In genomic region chr9:124008855-124009834, GRCh38 we compare ENCODE assay signal across 9 cellular contexts. TPM values are rescaled to one million over a fixed set of nuclear protein-coding genes. Genes with fewer than 3 reads are reported as not detected.
DNase-seq lines count a peak whose midpoint lies in the region; ATAC-seq, FAIRE-seq and TF ChIP-seq lines count a peak whose summit lies in the region.
"Had no signal": no experiment of that assay in that cellular context is flagged by ENCODE, and none has a peak within 500 bp of the region (broad histone marks: within the 10 kb centered on the region; RNA-seq: fewer than 3 reads in every experiment).

No MANE protein-coding gene starts in this region.

- H3K4me1 Mint-ChIP-seq in CD4-positive, alpha-beta T cell (ENCODE audit: low read depth) = peaks cover 24% of the 10 kb centered on the region
- peaks cover 15% of the 10 kb centered on the region for H3K4me1 Mint-ChIP-seq in mesothelial cell of epicardium

- H3K27ac Mint-ChIP-seq in CD4-positive, alpha-beta T cell = no peak overlapping the region
- H3K27ac Mint-ChIP-seq in mesothelial cell of epicardium = no peak overlapping the region

- CTCF ChIA-PET in CD4-positive, alpha-beta T cell (lab: Charles Lee) = no interaction called here

- peak; percentile 59 for FAIRE-seq in GM12891 (lab: Jason Lieb, UNC)

- POLR2A ChIA-PET in CD4-positive, alpha-beta T cell (lab: Charles Lee) = no interaction called here

- H3K27ac ChIP-seq in CD4-positive, alpha-beta T cell (ENCODE audit: low read depth, low read length) = no peak overlapping the region
- H3K27ac ChIP-seq: brain microvascular endothelial cell had no signal

- no peaks in the 10 kb centered on the region for H3K9me3 ChIP-seq in CD4-positive, alpha-beta T cell (ENCODE audit: control insufficient read depth, low read length)
- H3K9me3 ChIP-seq in NT2/D1 (ENCODE audit: insufficient read depth, low read length) = no peaks in the 10 kb centered on the region
- peaks cover 4% of the 10 kb centered on the region for H3K9me3 ChIP-seq in iPS-18c (ENCODE audit: control insufficient read depth, insufficient read depth, low read length)

- H3K4me3 Mint-ChIP-seq in CD4-positive, alpha-beta T cell = no peak overlapping the region
- no peak overlapping the region for H3K4me3 Mint-ChIP-seq in mesothelial cell of epicardium

- TF ChIP-seq POLR2A in GM12891 (IDR thresholded peaks at IDR 0.05; ENCODE audit: low read depth, low read length) = no peak

- TF ChIP-seq CTCF in CD4-positive, alpha-beta T cell (IDR thresholded peaks at IDR 0.05) = no peak
- TF ChIP-seq CTCF in mesothelial cell of epicardium (IDR thresholded peaks at IDR 0.05; ENCODE audit: unreplicated experiment) = no peak

- peaks cover 96% of the 10 kb centered on the region for H3K27me3 ChIP-seq in CD4-positive, alpha-beta T cell (ENCODE audit: control insufficient read depth, insufficient read depth, low read length)
- H3K27me3 ChIP-seq in NT2/D1 (ENCODE audit: insufficient read depth, insufficient read length) = peaks cover 97% of the 10 kb centered on the region

- H3K36me3 ChIP-seq in NT2/D1 (ENCODE audit: insufficient read depth, insufficient read length, low read length) = no peaks in the 10 kb centered on the region
- H3K36me3 ChIP-seq: brain microvascular endothelial cell had no signal

- H3K9me3 Mint-ChIP-seq in CD4-positive, alpha-beta T cell = no peaks in the 10 kb centered on the region
- H3K9me3 Mint-ChIP-seq in mesothelial cell of epicardium = no peaks in the 10 kb centered on the region

- intact Hi-C loops in CD4-positive, alpha-beta T cell (cut with DNase I, micrococcal nuclease) = no loop called here

- H3K27me3 Mint-ChIP-seq in CD4-positive, alpha-beta T cell = peaks cover 75% of the 10 kb centered on the region
- H3K27me3 Mint-ChIP-seq in mesothelial cell of epicardium (ENCODE audit: low read depth) = peaks cover 93% of the 10 kb centered on the region

- DNase-seq in CD4-positive, alpha-beta T cell = no peak
- DNase-seq in GM12891 (ENCODE audit: insufficient read length, low spot score) = no peak
- DNase-seq in NT2/D1 (ENCODE audit: low read depth, low spot score) = no peak
- no peak for DNase-seq in mesothelial cell of epicardium (ENCODE audit: low spot score in 2 of 2, unreplicated experiment in 2 of 2)
- DNase-seq: brain microvascular endothelial cell had no signal

- ATAC-seq in CD4-positive, alpha-beta T cell (ENCODE audit: poor library complexity) = peak; percentile 37
- ATAC-seq in GM18502 (IDR thresholded peaks at IDR 0.05; ENCODE audit: poor library complexity, unreplicated experiment) (no peak), HG03439 (IDR thresholded peaks at IDR 0.05; ENCODE audit: unreplicated experiment) (no peak), GM21576 (IDR thresholded peaks at IDR 0.05; ENCODE audit: unreplicated experiment) (no peak)

- H3K4me1 ChIP-seq in NT2/D1 (ENCODE audit: insufficient read depth, insufficient read length) = peaks cover 11% of the 10 kb centered on the region

- H3K4me3 ChIP-seq in NT2/D1 (ENCODE audit: insufficient read length, low read depth) = peak overlapping the region; percentile 33
- peak overlapping the region; percentile 44 for H3K4me3 ChIP-seq in iPS-18c (ENCODE audit: insufficient read depth, low read depth, low read length)

- H3K9ac ChIP-seq in NT2/D1 (ENCODE audit: insufficient read length, low read depth) = peak overlapping the region; percentile 16

- no peaks in the 10 kb centered on the region for H3K36me3 Mint-ChIP-seq in CD4-positive, alpha-beta T cell (ENCODE audit: low read depth)
- H3K36me3 Mint-ChIP-seq in mesothelial cell of epicardium = no peaks in the 10 kb centered on the region

TF ChIP-seq in GM12891, 5 proteins besides CTCF, POLR2A, EP300 and RAD21:
- TF ChIP-seq SPI1 (IDR thresholded peaks at IDR 0.05; ENCODE audit: low read depth, low read length) (no peak), POU2F2 (IDR thresholded peaks at IDR 0.05; ENCODE audit: low read depth, low read length) (no peak), TAF1 (IDR thresholded peaks at IDR 0.05; ENCODE audit: low read depth, low read length) (no peak), POLR2AphosphoS5 (IDR thresholded peaks at IDR 0.05; ENCODE audit: low read depth, low read length) (no peak), PAX5 (IDR thresholded peaks at IDR 0.05; ENCODE audit: insufficient read depth, low read length, severe bottlenecking) (no peak)

RNA-seq across cellular contexts. Expression of gene LHX2, which starts 2.4 kb away (rescaled TPM):
- total RNA-seq in CD4-positive, alpha-beta T cell = under 1 TPM in 1 of 2 experiments, not detected in 1; 0.14 TPM
- polyA plus RNA-seq in GM12891 (2012; ENCODE audit: low read depth, missing spikeins) = 4.1 TPM
- total RNA-seq in mesothelial cell of epicardium = not detected in 3 replicates
